Comparison of ENCODE assay signal across 9 cellular contexts in the genomic region with DNA sequence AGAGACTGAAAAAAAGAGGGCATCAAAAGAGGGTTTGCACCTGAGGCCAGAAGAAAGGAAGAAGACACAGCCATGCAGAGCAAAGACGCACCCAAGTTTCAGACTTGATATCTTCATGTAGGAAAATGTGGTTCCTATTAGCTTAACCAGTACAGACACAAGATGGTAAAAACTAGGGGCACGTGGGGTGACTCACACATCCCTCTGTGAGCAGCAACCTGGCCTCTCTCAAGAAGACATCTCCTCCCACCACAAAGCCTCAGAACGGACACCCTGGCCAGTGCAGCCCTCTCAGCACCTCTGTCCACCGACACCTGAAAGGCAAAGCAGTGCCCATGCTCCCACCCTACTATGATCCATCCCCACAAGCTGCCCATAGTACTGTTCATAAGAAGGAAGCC. TPM values are rescaled to one million over a fixed set of nuclear protein-coding genes. Genes with fewer than 3 reads are reported as not detected.
DNase-seq lines count a peak whose midpoint lies in the region; ATAC-seq and TF ChIP-seq lines count a peak whose summit lies in the region.
"Had no signal": no experiment of that assay in that cellular context is flagged by ENCODE, and none has a peak within 500 bp of the region (broad histone marks: within the 10 kb centered on the region; RNA-seq: fewer than 3 reads in every experiment).

No MANE protein-coding gene starts in this region.

- H3K4me1 ChIP-seq in mesenchymal stem cell (ENCODE audit: control insufficient read depth, insufficient read depth, low read depth, low read length) = peaks cover 2% of the 10 kb centered on the region

- no peak overlapping the region for H3K14ac ChIP-seq in mesenchymal stem cell (ENCODE audit: low read length in 2 of 2)

- no peak overlapping the region for H3K4ac ChIP-seq in mesenchymal stem cell (ENCODE audit: low read depth in 1 of 2, low read length in 2 of 2)

- no peak overlapping the region for H3K18ac ChIP-seq in mesenchymal stem cell (ENCODE audit: low read depth in 1 of 2, low read length in 2 of 2)

- H2BK5ac ChIP-seq in mesenchymal stem cell (ENCODE audit: low read depth, low read length, poor library complexity, severe bottlenecking) = no peak overlapping the region

- peaks cover 80% of the 10 kb centered on the region for H3K36me3 Mint-ChIP-seq in stimulated activated effector memory CD8-positive, alpha-beta T cell treated with anti-CD3 and anti-CD28 coated beads, Interleukin-12 subunit alpha, Interleukin-12 subunit beta, amount 100 ng/mL, for 72 hours

- TF ChIP-seq CTCF in cardiac fibroblast (IDR thresholded peaks at IDR 0.05; ENCODE audit: low read depth, low read length) = no peak

- H3K9ac ChIP-seq in mesenchymal stem cell (ENCODE audit: low read length) = no peak overlapping the region

- no peak overlapping the region for H2BK15ac ChIP-seq in mesenchymal stem cell (ENCODE audit: low read depth, poor library complexity, severe bottlenecking)

- H2BK120ac ChIP-seq in mesenchymal stem cell (ENCODE audit: low read depth, low read length) = no peak overlapping the region

- no peak overlapping the region for H2AFZ ChIP-seq in mesenchymal stem cell (ENCODE audit: low read depth, low read length)

- no peak overlapping the region for H3K4me3 ChIP-seq in cardiac fibroblast (replicated peaks in 1 of 2; ENCODE audit: low read depth in 2 of 2, low read length in 2 of 2)
- no peak overlapping the region for H3K4me3 ChIP-seq in mesenchymal stem cell (ENCODE audit: insufficient read depth in 1 of 2, low read depth in 1 of 2, low read length in 2 of 2)

- H2AK5ac ChIP-seq in mesenchymal stem cell (ENCODE audit: low read length, severe bottlenecking) = no peak overlapping the region

- H3K79me1 ChIP-seq in mesenchymal stem cell (replicated peaks; ENCODE audit: low read length, poor library complexity, severe bottlenecking) = peaks cover 20% of the 10 kb centered on the region

- WGBS in mesenchymal stem cell = 81% methylated on average over 4 of the region's 4 CpGs

- ATAC-seq in GM21526 (IDR thresholded peaks at IDR 0.05; ENCODE audit: low FRiP score, unreplicated experiment) = peak; percentile 65
- ATAC-seq in stimulated activated effector memory CD8-positive, alpha-beta T cell treated with anti-CD3 and anti-CD28 coated beads, Interleukin-12 subunit alpha, Interleukin-12 subunit beta, amount 100 ng/mL, for 72 hours = peak; percentile 76
- ATAC-seq in HG02970 (IDR thresholded peaks at IDR 0.05; ENCODE audit: low FRiP score, unreplicated experiment) = no peak

- H3K27ac ChIP-seq in mesenchymal stem cell (ENCODE audit: low read length, poor library complexity, severe bottlenecking) = no peak overlapping the region

- H3K4me3 Mint-ChIP-seq in stimulated activated effector memory CD8-positive, alpha-beta T cell treated with anti-CD3 and anti-CD28 coated beads, Interleukin-12 subunit alpha, Interleukin-12 subunit beta, amount 100 ng/mL, for 72 hours = peak overlapping the region; percentile 55

- no peak overlapping the region for H4K91ac ChIP-seq in mesenchymal stem cell (ENCODE audit: low read length)

- H3K9me3 ChIP-seq in mesenchymal stem cell (ENCODE audit: control insufficient read depth, low read length) = no peaks in the 10 kb centered on the region

- peaks cover 62% of the 10 kb centered on the region for H3K4me1 Mint-ChIP-seq in stimulated activated effector memory CD8-positive, alpha-beta T cell treated with anti-CD3 and anti-CD28 coated beads, Interleukin-12 subunit alpha, Interleukin-12 subunit beta, amount 100 ng/mL, for 72 hours

- peaks cover 43 to 69% of the 10 kb centered on the region in 2 experiments for H3K36me3 ChIP-seq in mesenchymal stem cell (ENCODE audit: control insufficient read depth in 1 of 2, insufficient read depth in 2 of 2, low read depth in 1 of 2, low read length in 2 of 2)

- H3K27me3 ChIP-seq in mesenchymal stem cell (ENCODE audit: control insufficient read depth in 1 of 2, insufficient read depth in 1 of 2, low read length in 2 of 2) = no peaks in the 10 kb centered on the region

- no peak overlapping the region for H3K23ac ChIP-seq in mesenchymal stem cell (ENCODE audit: low read length in 2 of 2)

- DNase-seq in T-helper 9 cell = peak; percentile 35
- peak; percentile 8 to 21 for DNase-seq in cardiac fibroblast (ENCODE audit: low read depth in 2 of 2)
- DNase-seq in stimulated activated effector memory CD8-positive, alpha-beta T cell treated with anti-CD3 and anti-CD28 coated beads, Interleukin-12 subunit alpha, Interleukin-12 subunit beta, amount 100 ng/mL, for 72 hours (ENCODE audit: low spot score in 2 of 2) = peak in 1 of 2 donors; percentile 72
- DNase-seq in HPDE6-E6E7 (ENCODE audit: extremely low spot score) = no peak
- DNase-seq in mesenchymal stem cell = no peak
- DNase-seq in D341Med (ENCODE audit: low spot score) = no peak
- DNase-seq: left cardiac atrium had no signal

- H3K27ac Mint-ChIP-seq in stimulated activated effector memory CD8-positive, alpha-beta T cell treated with anti-CD3 and anti-CD28 coated beads, Interleukin-12 subunit alpha, Interleukin-12 subunit beta, amount 100 ng/mL, for 72 hours = peak overlapping the region; percentile 94

- no peaks in the 10 kb centered on the region for H3K9me3 Mint-ChIP-seq in stimulated activated effector memory CD8-positive, alpha-beta T cell treated with anti-CD3 and anti-CD28 coated beads, Interleukin-12 subunit alpha, Interleukin-12 subunit beta, amount 100 ng/mL, for 72 hours

- H2BK12ac ChIP-seq in mesenchymal stem cell (ENCODE audit: low read length in 2 of 2) = no peak overlapping the region

- no peak overlapping the region for H4K8ac ChIP-seq in mesenchymal stem cell (ENCODE audit: low read length)

- H3K4me2 ChIP-seq in mesenchymal stem cell (ENCODE audit: low read length, poor library complexity, severe bottlenecking) = no peak overlapping the region

RNA-seq across cellular contexts. Expression of gene GLB1, which starts 33.3 kb away (rescaled TPM):
- 106 TPM for polyA plus RNA-seq in mesenchymal stem cell (2013, experiment 1 of 2)
- 106 TPM for polyA plus RNA-seq in mesenchymal stem cell (2013, experiment 2 of 2)

RNA-seq across cellular contexts. Expression of gene TMPPE, which starts 33.3 kb away (rescaled TPM):
- polyA plus RNA-seq in mesenchymal stem cell (2013, experiment 1 of 2) = 2.1 TPM
- 1.8 TPM for polyA plus RNA-seq in mesenchymal stem cell (2013, experiment 2 of 2)

RNA-seq across cellular contexts. Expression of gene CRTAP, which starts 50.2 kb away (rescaled TPM):
- 354 TPM for polyA plus RNA-seq in mesenchymal stem cell (2013, experiment 1 of 2)
- polyA plus RNA-seq in mesenchymal stem cell (2013, experiment 2 of 2) = 351 TPM

Comparison
In these comparisons a context has a peak if more than half of its experiments do, and no peak if none do; other contexts are left out.
1. DNase-seq: peak in T-helper 9 cell (single experiment) and cardiac fibroblast (2 of 2); none in HPDE6-E6E7 (single experiment), mesenchymal stem cell (single experiment) and D341Med (single experiment).